In genomic region chr5:55960779-55961178, GRCh38 we compare ENCODE assay signal across 24 cellular contexts. TPM values are rescaled to one million over a fixed set of nuclear protein-coding genes. Genes with fewer than 3 reads are reported as not detected.
DNase-seq lines count a peak whose midpoint lies in the region; ATAC-seq and TF ChIP-seq lines count a peak whose summit lies in the region.
"Had no signal": no experiment of that assay in that cellular context is flagged by ENCODE, and none has a peak within 500 bp of the region (broad histone marks: within the 10 kb centered on the region; RNA-seq: fewer than 3 reads in every experiment).

No MANE protein-coding gene starts in this region.

- H3K4me1 Mint-ChIP-seq in activated naive CD4-positive, alpha-beta T cell treated with anti-CD3 and anti-CD28 coated beads for 36 hours (ENCODE audit: low read depth) = peaks cover 41% of the 10 kb centered on the region
- H3K4me1 Mint-ChIP-seq in activated naive CD4-positive, alpha-beta T cell treated with anti-CD3 and anti-CD28 coated beads, Interleukin-2, amount 10 ng/mL, durations not matched to agents 7 days and 5 days = peaks cover 11% of the 10 kb centered on the region
- H3K4me1 Mint-ChIP-seq in CD4-positive, alpha-beta T cell (ENCODE audit: low read depth) = peaks cover 45% of the 10 kb centered on the region
- H3K4me1 Mint-ChIP-seq in T-helper 17 cell = peaks cover 10% of the 10 kb centered on the region
- H3K4me1 Mint-ChIP-seq in naive thymus-derived CD4-positive, alpha-beta T cell = peaks cover 16 to 65% (median 40%) of the 10 kb centered on the region in 7 donors
- H3K4me1 Mint-ChIP-seq in type B pancreatic cell (ENCODE audit: unreplicated experiment) = no peaks in the 10 kb centered on the region
- H3K4me1 Mint-ChIP-seq: CD8-positive, alpha-beta memory T cell had no signal

- TF ChIP-seq CTCF in CD4-positive, alpha-beta T cell (IDR thresholded peaks at IDR 0.05) = no peak
- no peak for TF ChIP-seq CTCF in type B pancreatic cell (conservative IDR thresholded peaks at IDR 0.05)

- intact Hi-C loops in activated naive CD4-positive, alpha-beta T cell treated with anti-CD3 and anti-CD28 coated beads for 36 hours (cut with micrococcal nuclease) = no loop called here
- intact Hi-C loops in CD4-positive, alpha-beta T cell (cut with DNase I, micrococcal nuclease) = no loop called here
- intact Hi-C loops in naive thymus-derived CD4-positive, alpha-beta T cell (cut with micrococcal nuclease) = loop anchor here in 1 of 2 donors (1.0 kb wide), 1 partner anchor 11 kb away; no protein-coding TSS in a partner anchor

- no peaks in the 10 kb centered on the region for H3K27me3 Mint-ChIP-seq in activated naive CD4-positive, alpha-beta T cell treated with anti-CD3 and anti-CD28 coated beads for 36 hours (ENCODE audit: low read depth)
- H3K27me3 Mint-ChIP-seq in activated naive CD4-positive, alpha-beta T cell treated with anti-CD3 and anti-CD28 coated beads, Interleukin-2, amount 10 ng/mL, durations not matched to agents 7 days and 5 days = no peaks in the 10 kb centered on the region
- H3K27me3 Mint-ChIP-seq in CD4-positive, alpha-beta T cell = no peaks in the 10 kb centered on the region
- no peaks in the 10 kb centered on the region for H3K27me3 Mint-ChIP-seq in T-helper 17 cell
- H3K27me3 Mint-ChIP-seq in naive thymus-derived CD4-positive, alpha-beta T cell = no peaks in the 10 kb centered on the region
- H3K27me3 Mint-ChIP-seq in type B pancreatic cell = no peaks in the 10 kb centered on the region
- H3K27me3 Mint-ChIP-seq: CD8-positive, alpha-beta memory T cell had no signal

- no peak overlapping the region for H3K27ac ChIP-seq in CD4-positive, alpha-beta T cell (ENCODE audit: low read depth, low read length)
- no peak overlapping the region for H3K27ac ChIP-seq in naive thymus-derived CD4-positive, alpha-beta T cell (ENCODE audit: low read depth, low read length)

- H3K4me1 ChIP-seq in naive thymus-derived CD4-positive, alpha-beta T cell (ENCODE audit: control insufficient read depth in 2 of 2, insufficient read depth in 2 of 2, low read length in 2 of 2) = peaks cover 0 to 4% of the 10 kb centered on the region in 2 donors

- H3K4me3 Mint-ChIP-seq in activated naive CD4-positive, alpha-beta T cell treated with anti-CD3 and anti-CD28 coated beads for 36 hours = no peak overlapping the region
- no peak overlapping the region for H3K4me3 Mint-ChIP-seq in activated naive CD4-positive, alpha-beta T cell treated with anti-CD3 and anti-CD28 coated beads, Interleukin-2, amount 10 ng/mL, durations not matched to agents 7 days and 5 days
- H3K4me3 Mint-ChIP-seq in CD4-positive, alpha-beta T cell = no peak overlapping the region
- H3K4me3 Mint-ChIP-seq in T-helper 17 cell (no peak overlapping the region), type B pancreatic cell (no peak overlapping the region)
- no peak overlapping the region for H3K4me3 Mint-ChIP-seq in naive thymus-derived CD4-positive, alpha-beta T cell
- H3K4me3 Mint-ChIP-seq: CD8-positive, alpha-beta memory T cell had no signal

- no peak for DNase-seq in activated naive CD4-positive, alpha-beta T cell treated with anti-CD3 and anti-CD28 coated beads for 36 hours
- no peak for DNase-seq in activated naive CD4-positive, alpha-beta T cell treated with anti-CD3 and anti-CD28 coated beads, Interleukin-2, amount 10 ng/mL, durations not matched to agents 7 days and 5 days
- no peak for DNase-seq in CD4-positive, alpha-beta T cell
- DNase-seq in T-helper 17 cell = no peak
- DNase-seq in naive thymus-derived CD4-positive, alpha-beta T cell = no peak
- DNase-seq in glomerular visceral epithelial cell (ENCODE audit: extremely low spot score) = no peak
- no peak for DNase-seq in type B pancreatic cell (ENCODE audit: extremely low spot score, unreplicated experiment)
- DNase-seq: C1 segment of cervical spinal cord; CD8-positive, alpha-beta memory T cell; DMS 273 treated with DMSO at 0.1 percent for 48 hours; DMS79; EL; GDM1; HCEC 1CT; KBM-7; MV-4-11; NCI-H1105 treated with DMSO at 0.1 percent for 48 hours; NCI-H146; NCI-H1930; NCI-H446; NCI-H524 treated with DMSO at 0.1 percent for 48 hours; NCI-H774; SIG-M5 had no signal

- POLR2A ChIA-PET in CD4-positive, alpha-beta T cell (lab: Charles Lee) = interaction anchor here (0.6 to 1.8 kb wide), 2 partner anchors 17 to 146 kb away, joined by 3 to 4 read pairs; no protein-coding TSS in a partner anchor
- POLR2A ChIA-PET in naive thymus-derived CD4-positive, alpha-beta T cell (lab: Charles Lee) = no interaction called here

- CTCF ChIA-PET in activated naive CD4-positive, alpha-beta T cell treated with anti-CD3 and anti-CD28 coated beads for 36 hours (lab: Charles Lee) = no interaction called here
- CTCF ChIA-PET in activated naive CD4-positive, alpha-beta T cell treated with anti-CD3 and anti-CD28 coated beads, Interleukin-2, amount 10 ng/mL, durations not matched to agents 7 days and 5 days (lab: Charles Lee) = no interaction called here
- CTCF ChIA-PET in CD4-positive, alpha-beta T cell (lab: Charles Lee) = interaction anchor here (0.6 to 0.9 kb wide), 2 partner anchors 24 to 240 kb away, joined by 3 read pairs; no protein-coding TSS in a partner anchor
- CTCF ChIA-PET in naive thymus-derived CD4-positive, alpha-beta T cell (lab: Charles Lee) = interaction anchor here (1.5 to 2.5 kb wide), 2 partner anchors 10 to 240 kb away, joined by 4 to 10 read pairs; no protein-coding TSS in a partner anchor

- no peaks in the 10 kb centered on the region for H3K27me3 ChIP-seq in CD4-positive, alpha-beta T cell (ENCODE audit: control insufficient read depth, insufficient read depth, low read length)
- H3K27me3 ChIP-seq in naive thymus-derived CD4-positive, alpha-beta T cell (ENCODE audit: control insufficient read depth in 2 of 2, insufficient read depth in 2 of 2, low read length in 2 of 2) = no peaks in the 10 kb centered on the region

- peaks cover 7 to 64% (median 19%) of the 10 kb centered on the region in 3 experiments for H3K36me3 ChIP-seq in naive thymus-derived CD4-positive, alpha-beta T cell (ENCODE audit: control insufficient read depth in 2 of 3, insufficient read depth in 3 of 3, low read length in 3 of 3)

- H3K36me3 Mint-ChIP-seq in activated naive CD4-positive, alpha-beta T cell treated with anti-CD3 and anti-CD28 coated beads for 36 hours (ENCODE audit: low read depth) = peaks cover 43% of the 10 kb centered on the region
- H3K36me3 Mint-ChIP-seq in activated naive CD4-positive, alpha-beta T cell treated with anti-CD3 and anti-CD28 coated beads, Interleukin-2, amount 10 ng/mL, durations not matched to agents 7 days and 5 days = peaks cover 54% of the 10 kb centered on the region
- peaks cover 89% of the 10 kb centered on the region for H3K36me3 Mint-ChIP-seq in CD4-positive, alpha-beta T cell (ENCODE audit: low read depth)
- peaks cover 6% of the 10 kb centered on the region for H3K36me3 Mint-ChIP-seq in T-helper 17 cell (ENCODE audit: low read depth)
- peaks cover 4 to 48% (median 33%) of the 10 kb centered on the region in 5 donors for H3K36me3 Mint-ChIP-seq in naive thymus-derived CD4-positive, alpha-beta T cell
- peaks cover 13% of the 10 kb centered on the region for H3K36me3 Mint-ChIP-seq in type B pancreatic cell

- no peak for ATAC-seq in CD4-positive, alpha-beta T cell (ENCODE audit: poor library complexity)
- ATAC-seq in T-helper 17 cell = no peak
- ATAC-seq in naive thymus-derived CD4-positive, alpha-beta T cell = no peak
- ATAC-seq: GM12878 had no signal

- no peaks in the 10 kb centered on the region for H3K9me3 ChIP-seq in CD4-positive, alpha-beta T cell (ENCODE audit: control insufficient read depth, low read length)
- no peaks in the 10 kb centered on the region for H3K9me3 ChIP-seq in T-helper 17 cell (ENCODE audit: control insufficient read depth, low read length, poor library complexity, severe bottlenecking)
- H3K9me3 ChIP-seq in naive thymus-derived CD4-positive, alpha-beta T cell (ENCODE audit: control insufficient read depth in 2 of 3, low read length in 3 of 3) = no peaks in the 10 kb centered on the region

- H3K9me3 Mint-ChIP-seq in activated naive CD4-positive, alpha-beta T cell treated with anti-CD3 and anti-CD28 coated beads for 36 hours = no peaks in the 10 kb centered on the region
- no peaks in the 10 kb centered on the region for H3K9me3 Mint-ChIP-seq in activated naive CD4-positive, alpha-beta T cell treated with anti-CD3 and anti-CD28 coated beads, Interleukin-2, amount 10 ng/mL, durations not matched to agents 7 days and 5 days
- H3K9me3 Mint-ChIP-seq in CD4-positive, alpha-beta T cell = no peaks in the 10 kb centered on the region
- no peaks in the 10 kb centered on the region for H3K9me3 Mint-ChIP-seq in naive thymus-derived CD4-positive, alpha-beta T cell
- no peaks in the 10 kb centered on the region for H3K9me3 Mint-ChIP-seq in type B pancreatic cell
- H3K9me3 Mint-ChIP-seq: CD8-positive, alpha-beta memory T cell had no signal

- peak overlapping the region; percentile 79 for H3K27ac Mint-ChIP-seq in activated naive CD4-positive, alpha-beta T cell treated with anti-CD3 and anti-CD28 coated beads for 36 hours
- no peak overlapping the region for H3K27ac Mint-ChIP-seq in activated naive CD4-positive, alpha-beta T cell treated with anti-CD3 and anti-CD28 coated beads, Interleukin-2, amount 10 ng/mL, durations not matched to agents 7 days and 5 days
- H3K27ac Mint-ChIP-seq in CD4-positive, alpha-beta T cell = peak overlapping the region; percentile 24
- H3K27ac Mint-ChIP-seq in T-helper 17 cell (peak overlapping the region; percentile 49), type B pancreatic cell (no peak overlapping the region)
- H3K27ac Mint-ChIP-seq in naive thymus-derived CD4-positive, alpha-beta T cell = peak overlapping the region in 5 of 9 donors; percentile 68 to 86 (median 74)

- H3K4me3 ChIP-seq in naive thymus-derived CD4-positive, alpha-beta T cell (ENCODE audit: low read length) = no peak overlapping the region
- H3K4me3 ChIP-seq: GM12878 had no signal

RNA-seq across cellular contexts. Expression of gene IL6ST, which starts 34.0 kb away (rescaled TPM):
- 100 to 1,000 TPM in 1 of 2 experiments, 10 to 100 TPM in 1; 93.4 to 103 TPM for total RNA-seq in activated naive CD4-positive, alpha-beta T cell treated with anti-CD3 and anti-CD28 coated beads for 36 hours
- 100 to 1,000 TPM; 377 to 404 TPM for total RNA-seq in CD4-positive, alpha-beta T cell
- 100 to 1,000 TPM; 159 TPM for total RNA-seq in T-helper 17 cell
- total RNA-seq in naive thymus-derived CD4-positive, alpha-beta T cell = 100 to 1,000 TPM; 101 to 372 (median 346) TPM
- 100 to 1,000 TPM; 130 to 148 TPM for polyA plus RNA-seq in naive thymus-derived CD4-positive, alpha-beta T cell
- 61.6 and 74.7 TPM in 2 replicates for total RNA-seq in type B pancreatic cell (ENCODE audit: low replicate concordance)

Comparison
In these comparisons a context has a peak if more than half of its experiments do, and no peak if none do; other contexts are left out.
1. H3K27ac Mint-ChIP-seq: peak in activated naive CD4-positive, alpha-beta T cell treated with anti-CD3 and anti-CD28 coated beads for 36 hours (single experiment), CD4-positive, alpha-beta T cell (single experiment), T-helper 17 cell (single experiment) and naive thymus-derived CD4-positive, alpha-beta T cell (5 of 9); none in activated naive CD4-positive, alpha-beta T cell treated with anti-CD3 and anti-CD28 coated beads, Interleukin-2, amount 10 ng/mL, durations not matched to agents 7 days and 5 days (single experiment) and type B pancreatic cell (single experiment).
2. CTCF ChIA-PET loops: an anchor here in CD4-positive, alpha-beta T cell (0.6 to 0.9 kb wide) and naive thymus-derived CD4-positive, alpha-beta T cell (1.5 to 2.5 kb wide); none called in activated naive CD4-positive, alpha-beta T cell treated with anti-CD3 and anti-CD28 coated beads for 36 hours and activated naive CD4-positive, alpha-beta T cell treated with anti-CD3 and anti-CD28 coated beads, Interleukin-2, amount 10 ng/mL, durations not matched to agents 7 days and 5 days.